In the genomic region with DNA sequence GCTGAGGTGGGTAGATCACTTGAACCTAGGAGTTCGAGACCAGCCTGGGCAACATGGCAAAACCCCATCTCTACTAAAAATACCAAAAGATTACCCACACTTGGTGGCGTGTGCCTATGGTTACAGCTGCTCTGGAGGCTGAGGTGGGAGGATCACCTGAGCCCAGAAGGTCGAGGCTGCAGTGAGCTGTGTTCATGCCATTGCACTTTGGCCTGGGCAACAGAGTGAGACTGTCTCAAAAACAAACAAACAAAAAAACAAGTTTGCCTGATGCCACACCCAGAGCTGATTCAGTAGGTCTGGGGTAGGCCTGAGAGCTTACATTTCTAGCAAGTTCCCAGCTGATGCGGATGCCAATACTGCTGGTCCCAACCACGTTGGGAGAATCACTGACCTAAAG, we compare ENCODE assay signal across 26 cellular contexts.
"Had no signal": no experiment of that assay in that cellular context is flagged by ENCODE, and none has a peak within 500 bp of the region (broad histone marks: within the 10 kb centered on the region; RNA-seq: fewer than 3 reads in every experiment).

No MANE protein-coding gene starts in this region.

- H3K27ac Mint-ChIP-seq: activated CD8-positive, alpha-beta T cell treated with anti-CD3 and anti-CD28 coated beads for 36 hours; activated naive CD8-positive, alpha-beta T cell treated with anti-CD3 and anti-CD28 coated beads for 36 hours; activated T-helper 2 cell treated with anti-CD3 and anti-CD28 coated beads, Interferon-gamma antibody, Interleukin-2, Interleukin-4, amounts not matched to agents 10 μg/mL and 5 μg/mL and 100 μg/mL, durations not matched to agents 14 hours and 24 hours and 36 hours; dendritic cell treated with granulocyte-macrophage colony-stimulating factor and Interleukin-4, amounts not matched to agents 40 ng/mL and 50 ng/mL, for 4 days; naive B cell; stimulated activated naive B cell treated with anti-CD40 and anti-IgM and Interleukin-4, amounts not matched to agents 10 μg/mL and 1 μg/mL and 100 μg/mL, for 72 hours; WTC11 had no signal

- H3K36me3 ChIP-seq: ascending aorta, brain microvascular endothelial cell, neural progenitor cell, SJSA1, stomach, thyroid gland had no signal

- ATAC-seq: activated CD8-positive, alpha-beta T cell treated with anti-CD3 and anti-CD28 coated beads for 36 hours; stimulated activated naive B cell treated with anti-CD40 and anti-IgM and Interleukin-4, amounts not matched to agents 10 μg/mL and 1 μg/mL and 100 μg/mL, for 72 hours; WTC11 had no signal

- H3K27me3 ChIP-seq: ascending aorta, neural progenitor cell, SJSA1, stomach, thyroid gland had no signal

- H3K4me3 ChIP-seq: ascending aorta, neural progenitor cell, SJSA1, stomach, thyroid gland had no signal

- H3K27ac ChIP-seq: ascending aorta, brain microvascular endothelial cell, epithelial cell of prostate, neural progenitor cell, parathyroid adenoma, SJSA1 had no signal

- H3K4me1 Mint-ChIP-seq: activated naive CD8-positive, alpha-beta T cell treated with anti-CD3 and anti-CD28 coated beads for 36 hours had no signal

- H3K36me3 Mint-ChIP-seq: activated naive CD8-positive, alpha-beta T cell treated with anti-CD3 and anti-CD28 coated beads for 36 hours; naive B cell; neural progenitor cell; stimulated activated naive B cell treated with anti-CD40 and anti-IgM and Interleukin-4, amounts not matched to agents 10 μg/mL and 1 μg/mL and 100 μg/mL, for 72 hours; WTC11 had no signal

- H3K9ac ChIP-seq: neural progenitor cell, parathyroid adenoma had no signal

- H3K4me1 ChIP-seq: ascending aorta, parathyroid adenoma, SJSA1 had no signal

- H3K4me3 Mint-ChIP-seq: activated CD8-positive, alpha-beta T cell treated with anti-CD3 and anti-CD28 coated beads for 36 hours; activated naive CD8-positive, alpha-beta T cell treated with anti-CD3 and anti-CD28 coated beads for 36 hours; dendritic cell treated with granulocyte-macrophage colony-stimulating factor and Interleukin-4, amounts not matched to agents 40 ng/mL and 50 ng/mL, for 4 days; neural progenitor cell; stimulated activated naive B cell treated with anti-CD40 and anti-IgM and Interleukin-4, amounts not matched to agents 10 μg/mL and 1 μg/mL and 100 μg/mL, for 72 hours; WTC11 had no signal

- DNase-seq: activated CD4-positive, alpha-beta T cell treated with anti-CD3 and anti-CD28 coated beads for 1 hour; activated CD4-positive, alpha-beta T cell treated with anti-CD3 and anti-CD28 coated beads, Interleukin-2, amount 50 U/mL, for 1 hour; activated CD8-positive, alpha-beta T cell treated with anti-CD3 and anti-CD28 coated beads for 36 hours; activated naive CD4-positive, alpha-beta T cell treated with Interleukin-2 at 50 U/mL for 16 hours; activated naive CD8-positive, alpha-beta T cell treated with anti-CD3 and anti-CD28 coated beads for 36 hours; activated T-cell treated with anti-CD3 and anti-CD28 coated beads, Interleukin-2, amount 50 U/mL, for 48 hours; brain microvascular endothelial cell; central memory CD4-positive, alpha-beta T cell; effector CD4-positive, alpha-beta T cell; left ventricle myocardium superior; naive B cell; occipital lobe; small intestine; stimulated activated CD4-positive, alpha-beta T cell treated with anti-CD3 and anti-CD28 coated beads, Interleukin-1b, Interleukin-23, amount 100 ng/mL, for 48 hours; stimulated activated naive B cell treated with anti-CD40 and anti-IgM and Interleukin-4, amounts not matched to agents 10 μg/mL and 1 μg/mL and 100 μg/mL, for 72 hours; stomach; T-helper 2 cell had no signal

- H3K9me3 Mint-ChIP-seq: activated CD8-positive, alpha-beta T cell treated with anti-CD3 and anti-CD28 coated beads for 36 hours; activated naive CD8-positive, alpha-beta T cell treated with anti-CD3 and anti-CD28 coated beads for 36 hours; activated T-helper 2 cell treated with anti-CD3 and anti-CD28 coated beads, Interferon-gamma antibody, Interleukin-2, Interleukin-4, amounts not matched to agents 10 μg/mL and 5 μg/mL and 100 μg/mL, durations not matched to agents 14 hours and 24 hours and 36 hours; dendritic cell treated with granulocyte-macrophage colony-stimulating factor and Interleukin-4, amounts not matched to agents 40 ng/mL and 50 ng/mL, for 4 days; neural progenitor cell; stimulated activated naive B cell treated with anti-CD40 and anti-IgM and Interleukin-4, amounts not matched to agents 10 μg/mL and 1 μg/mL and 100 μg/mL, for 72 hours; WTC11 had no signal

- H3K9me3 ChIP-seq: ascending aorta, SJSA1, stomach, thyroid gland had no signal
